Comparison of ENCODE assay signal across 1 cellular context in the genomic region with DNA sequence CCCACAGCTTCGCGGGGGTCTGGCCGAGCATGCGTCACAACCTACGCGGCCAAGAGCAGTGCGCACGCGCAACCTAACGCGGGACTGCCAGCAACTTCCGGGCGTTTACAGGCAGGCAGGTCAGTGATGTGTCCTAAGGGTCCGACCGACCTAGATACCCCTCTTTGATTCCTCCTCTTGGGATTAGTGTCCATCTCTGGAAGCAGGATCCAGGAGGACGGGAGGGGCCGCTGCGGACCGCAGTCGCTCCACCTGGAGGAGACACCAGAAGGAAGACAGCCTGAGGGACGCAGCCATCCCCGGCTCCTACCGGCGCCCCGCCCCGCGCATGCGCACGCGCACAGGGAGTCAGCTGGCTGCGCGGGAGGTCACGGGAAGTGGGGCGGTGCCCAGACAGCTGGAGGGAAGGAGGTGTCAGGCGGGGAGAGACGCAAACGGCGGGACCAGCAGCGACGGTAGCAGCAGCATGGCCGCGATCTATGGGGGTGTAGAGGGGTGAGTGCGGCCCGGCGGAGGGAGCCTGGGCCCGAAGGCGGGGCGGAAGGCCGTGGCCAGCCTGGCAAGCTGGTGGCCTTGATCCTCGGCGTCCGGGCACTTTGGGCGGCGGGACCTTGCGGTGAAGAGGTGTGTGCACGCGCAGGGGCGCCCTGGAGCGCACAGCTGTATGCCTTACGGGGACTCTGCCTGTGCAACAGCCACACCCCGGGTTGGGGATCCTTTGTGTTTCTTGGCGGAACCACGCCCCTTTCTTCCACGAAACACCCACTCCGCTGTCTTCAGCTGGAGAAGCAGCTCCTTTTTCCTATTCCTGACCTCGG.
A peak's percentile ranks its signal among the peaks of the same experiment; 100 is the strongest.
TF ChIP-seq lines count a peak whose summit lies in the region.

TSS of gene NAGK (plus strand) at position 431 of the 818 bp plus-strand sequence. CDS start at position 467, 36 bp downstream.

TF ChIP-seq in HepG2, 621 proteins besides CTCF, POLR2A, EP300 and RAD21 (continued from another document and continues in another):
- TF ChIP-seq, protein P1, sequence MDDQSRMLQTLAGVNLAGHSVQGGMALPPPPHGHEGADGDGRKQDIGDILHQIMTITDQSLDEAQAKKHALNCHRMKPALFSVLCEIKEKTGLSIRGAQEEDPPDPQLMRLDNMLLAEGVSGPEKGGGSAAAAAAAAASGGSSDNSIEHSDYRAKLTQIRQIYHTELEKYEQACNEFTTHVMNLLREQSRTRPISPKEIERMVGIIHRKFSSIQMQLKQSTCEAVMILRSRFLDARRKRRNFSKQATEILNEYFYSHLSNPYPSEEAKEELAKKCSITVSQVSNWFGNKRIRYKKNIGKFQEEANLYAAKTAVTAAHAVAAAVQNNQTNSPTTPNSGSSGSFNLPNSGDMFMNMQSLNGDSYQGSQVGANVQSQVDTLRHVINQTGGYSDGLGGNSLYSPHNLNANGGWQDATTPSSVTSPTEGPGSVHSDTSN (CRISPR knock-in tag; IDR thresholded peaks at IDR 0.05; ENCODE audit: borderline replicate concordance): peak; percentile 67; the same call in 1 of the 2 replicates
- TF ChIP-seq ESRRA (CRISPR knock-in tag; IDR thresholded peaks at IDR 0.05; ENCODE audit: low read depth) (peak; percentile 68; the same call in 1 of the 2 replicates), STAG1 (CRISPR knock-in tag; IDR thresholded peaks at IDR 0.05) (no peak; the same call in 1 of the 2 replicates), ISL2 (CRISPR knock-in tag; IDR thresholded peaks at IDR 0.05) (no peak; the same call in none of the 2 replicates), ZSCAN20 (CRISPR knock-in tag; IDR thresholded peaks at IDR 0.05; ENCODE audit: borderline replicate concordance) (peak; percentile 80; the same call in 1 of the 2 replicates), ZNF709 (CRISPR knock-in tag; IDR thresholded peaks at IDR 0.05) (peak; percentile 97; the same call in 1 of the 2 replicates), NCOA5 (CRISPR knock-in tag; IDR thresholded peaks at IDR 0.05) (0 out of 2 replicates have a peak, but pooled peaks have one; percentile 38), PHF20 (CRISPR knock-in tag; IDR thresholded peaks at IDR 0.05) (peak; percentile 96), JUN (CRISPR knock-in tag; IDR thresholded peaks at IDR 0.05) (0 out of 2 replicates have a peak, but pooled peaks have one; percentile 46), ZFYVE20 (CRISPR knock-in tag; IDR thresholded peaks at IDR 0.05; ENCODE audit: borderline replicate concordance, low read depth) (peak; percentile 85), ZNF850 (CRISPR knock-in tag; conservative IDR thresholded peaks at IDR 0.05) (no peak), REL (CRISPR knock-in tag; conservative IDR thresholded peaks at IDR 0.05) (peak; percentile 99), ZNF567 (CRISPR knock-in tag; IDR thresholded peaks at IDR 0.05; ENCODE audit: borderline replicate concordance) (peak; percentile 97), SMAD1 (CRISPR knock-in tag; IDR thresholded peaks at IDR 0.05; ENCODE audit: borderline replicate concordance, low read depth) (peak; percentile 97), SMYD3 (CRISPR knock-in tag; IDR thresholded peaks at IDR 0.05) (peak; percentile 96), CSRNP1 (CRISPR knock-in tag; IDR thresholded peaks at IDR 0.05) (peak; percentile 93), ZNF329 (CRISPR knock-in tag; IDR thresholded peaks at IDR 0.05; ENCODE audit: low read depth) (peak; percentile 76), ZBTB39 (CRISPR knock-in tag; IDR thresholded peaks at IDR 0.05) (peak; percentile 82; the same call in 1 of the 2 replicates), ZNF30 (CRISPR knock-in tag; IDR thresholded peaks at IDR 0.05) (peak; percentile 91), ZNF7 (CRISPR knock-in tag; IDR thresholded peaks at IDR 0.05) (peak; percentile 9; the same call in 1 of the 2 replicates), SRF (IDR thresholded peaks at IDR 0.05; ENCODE audit: low read depth, low read length) (no peak), STAT6 (CRISPR knock-in tag; IDR thresholded peaks at IDR 0.05; ENCODE audit: borderline replicate concordance) (peak; percentile 96), ZBTB7A (CRISPR knock-in tag; IDR thresholded peaks at IDR 0.05) (peak; percentile 76; the same call in 1 of the 2 replicates), RAD51 (IDR thresholded peaks at IDR 0.05; ENCODE audit: borderline replicate concordance) (0 out of 2 replicates have a peak, but pooled peaks have one; percentile 42), HMG20B (CRISPR knock-in tag; conservative IDR thresholded peaks at IDR 0.05) (peak; percentile 57; the same call in 1 of the 2 replicates), MXD4 (CRISPR knock-in tag; IDR thresholded peaks at IDR 0.05) (peak; percentile 97), HINFP (CRISPR knock-in tag; IDR thresholded peaks at IDR 0.05; ENCODE audit: low read depth) (peak; percentile 44), ZNF207 (IDR thresholded peaks at IDR 0.05; ENCODE audit: borderline replicate concordance) (peak; percentile 88; the same call in 1 of the 2 replicates)
- TF ChIP-seq, protein P2, sequence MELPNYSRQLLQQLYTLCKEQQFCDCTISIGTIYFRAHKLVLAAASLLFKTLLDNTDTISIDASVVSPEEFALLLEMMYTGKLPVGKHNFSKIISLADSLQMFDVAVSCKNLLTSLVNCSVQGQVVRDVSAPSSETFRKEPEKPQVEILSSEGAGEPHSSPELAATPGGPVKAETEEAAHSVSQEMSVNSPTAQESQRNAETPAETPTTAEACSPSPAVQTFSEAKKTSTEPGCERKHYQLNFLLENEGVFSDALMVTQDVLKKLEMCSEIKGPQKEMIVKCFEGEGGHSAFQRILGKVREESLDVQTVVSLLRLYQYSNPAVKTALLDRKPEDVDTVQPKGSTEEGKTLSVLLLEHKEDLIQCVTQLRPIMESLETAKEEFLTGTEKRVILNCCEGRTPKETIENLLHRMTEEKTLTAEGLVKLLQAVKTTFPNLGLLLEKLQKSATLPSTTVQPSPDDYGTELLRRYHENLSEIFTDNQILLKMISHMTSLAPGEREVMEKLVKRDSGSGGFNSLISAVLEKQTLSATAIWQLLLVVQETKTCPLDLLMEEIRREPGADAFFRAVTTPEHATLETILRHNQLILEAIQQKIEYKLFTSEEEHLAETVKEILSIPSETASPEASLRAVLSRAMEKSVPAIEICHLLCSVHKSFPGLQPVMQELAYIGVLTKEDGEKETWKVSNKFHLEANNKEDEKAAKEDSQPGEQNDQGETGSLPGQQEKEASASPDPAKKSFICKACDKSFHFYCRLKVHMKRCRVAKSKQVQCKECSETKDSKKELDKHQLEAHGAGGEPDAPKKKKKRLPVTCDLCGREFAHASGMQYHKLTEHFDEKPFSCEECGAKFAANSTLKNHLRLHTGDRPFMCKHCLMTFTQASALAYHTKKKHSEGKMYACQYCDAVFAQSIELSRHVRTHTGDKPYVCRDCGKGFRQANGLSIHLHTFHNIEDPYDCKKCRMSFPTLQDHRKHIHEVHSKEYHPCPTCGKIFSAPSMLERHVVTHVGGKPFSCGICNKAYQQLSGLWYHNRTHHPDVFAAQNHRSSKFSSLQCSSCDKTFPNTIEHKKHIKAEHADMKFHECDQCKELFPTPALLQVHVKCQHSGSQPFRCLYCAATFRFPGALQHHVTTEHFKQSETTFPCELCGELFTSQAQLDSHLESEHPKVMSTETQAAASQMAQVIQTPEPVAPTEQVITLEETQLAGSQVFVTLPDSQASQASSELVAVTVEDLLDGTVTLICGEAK (IDR thresholded peaks at IDR 0.05): no peak
- TF ChIP-seq, protein P2 (CRISPR knock-in tag; IDR thresholded peaks at IDR 0.05): peak; percentile 83
- TF ChIP-seq, protein P3, sequence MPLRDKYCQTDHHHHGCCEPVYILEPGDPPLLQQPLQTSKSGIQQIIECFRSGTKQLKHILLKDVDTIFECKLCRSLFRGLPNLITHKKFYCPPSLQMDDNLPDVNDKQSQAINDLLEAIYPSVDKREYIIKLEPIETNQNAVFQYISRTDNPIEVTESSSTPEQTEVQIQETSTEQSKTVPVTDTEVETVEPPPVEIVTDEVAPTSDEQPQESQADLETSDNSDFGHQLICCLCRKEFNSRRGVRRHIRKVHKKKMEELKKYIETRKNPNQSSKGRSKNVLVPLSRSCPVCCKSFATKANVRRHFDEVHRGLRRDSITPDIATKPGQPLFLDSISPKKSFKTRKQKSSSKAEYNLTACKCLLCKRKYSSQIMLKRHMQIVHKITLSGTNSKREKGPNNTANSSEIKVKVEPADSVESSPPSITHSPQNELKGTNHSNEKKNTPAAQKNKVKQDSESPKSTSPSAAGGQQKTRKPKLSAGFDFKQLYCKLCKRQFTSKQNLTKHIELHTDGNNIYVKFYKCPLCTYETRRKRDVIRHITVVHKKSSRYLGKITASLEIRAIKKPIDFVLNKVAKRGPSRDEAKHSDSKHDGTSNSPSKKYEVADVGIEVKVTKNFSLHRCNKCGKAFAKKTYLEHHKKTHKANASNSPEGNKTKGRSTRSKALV (CRISPR knock-in tag; IDR thresholded peaks at IDR 0.05): peak; percentile 89
